Comparison of ENCODE assay signal across 8 cellular contexts in genomic region chr7:26466007-26466406, GRCh38.
"Had no signal": no experiment of that assay in that cellular context is flagged by ENCODE, and none has a peak within 500 bp of the region (broad histone marks: within the 10 kb centered on the region; RNA-seq: fewer than 3 reads in every experiment).

No MANE protein-coding gene starts in this region.

- H3K4me3 ChIP-seq: GM12878 had no signal

- FAIRE-seq: G401.6, GM12878, GM12891, GM12892, GM18507, GM19239 had no signal

- DNase-seq: GDM1, GF-D8 had no signal

- ATAC-seq: GM12878 had no signal
